In genomic region chr11:59756845-59757244, GRCh38 we compare ENCODE assay signal across 1 cellular context.
TF ChIP-seq lines count a peak whose summit lies in the region.

No MANE protein-coding gene starts in this region.

TF ChIP-seq in K562, 482 proteins besides CTCF, POLR2A, EP300 and RAD21 (continued from another document):
- TF ChIP-seq, protein P1, sequence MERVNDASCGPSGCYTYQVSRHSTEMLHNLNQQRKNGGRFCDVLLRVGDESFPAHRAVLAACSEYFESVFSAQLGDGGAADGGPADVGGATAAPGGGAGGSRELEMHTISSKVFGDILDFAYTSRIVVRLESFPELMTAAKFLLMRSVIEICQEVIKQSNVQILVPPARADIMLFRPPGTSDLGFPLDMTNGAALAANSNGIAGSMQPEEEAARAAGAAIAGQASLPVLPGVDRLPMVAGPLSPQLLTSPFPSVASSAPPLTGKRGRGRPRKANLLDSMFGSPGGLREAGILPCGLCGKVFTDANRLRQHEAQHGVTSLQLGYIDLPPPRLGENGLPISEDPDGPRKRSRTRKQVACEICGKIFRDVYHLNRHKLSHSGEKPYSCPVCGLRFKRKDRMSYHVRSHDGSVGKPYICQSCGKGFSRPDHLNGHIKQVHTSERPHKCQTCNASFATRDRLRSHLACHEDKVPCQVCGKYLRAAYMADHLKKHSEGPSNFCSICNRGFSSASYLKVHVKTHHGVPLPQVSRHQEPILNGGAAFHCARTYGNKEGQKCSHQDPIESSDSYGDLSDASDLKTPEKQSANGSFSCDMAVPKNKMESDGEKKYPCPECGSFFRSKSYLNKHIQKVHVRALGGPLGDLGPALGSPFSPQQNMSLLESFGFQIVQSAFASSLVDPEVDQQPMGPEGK (CRISPR knock-in tag; IDR thresholded peaks at IDR 0.05; ENCODE audit: borderline replicate concordance) = no peak
- TF ChIP-seq GMEB1 (CRISPR knock-in tag; IDR thresholded peaks at IDR 0.05) (no peak), NR2C2 (CRISPR knock-in tag; IDR thresholded peaks at IDR 0.05) (no peak), NR2C2 (tag; IDR thresholded peaks at IDR 0.05) (no peak), TRIM24 (IDR thresholded peaks at IDR 0.05) (no peak), ETV6 (IDR thresholded peaks at IDR 0.05; ENCODE audit: borderline replicate concordance in 1 of 2, low read depth in 2 of 2, low read length in 1 of 2) (no peak), ETV6 (CRISPR knock-in tag; IDR thresholded peaks at IDR 0.05; ENCODE audit: borderline replicate concordance) (no peak), ZNF217 (CRISPR knock-in tag; IDR thresholded peaks at IDR 0.05) (no peak), MAFF (IDR thresholded peaks at IDR 0.05; ENCODE audit: low read length) (peak; percentile 80), ZNF212 (CRISPR knock-in tag; IDR thresholded peaks at IDR 0.05) (no peak)
